In genomic region chr2:56009758-56010534, GRCh38 we compare ENCODE assay signal across 8 cellular contexts.
DNase-seq lines count a peak whose midpoint lies in the region; ATAC-seq, FAIRE-seq and TF ChIP-seq lines count a peak whose summit lies in the region.

No MANE protein-coding gene starts in this region.

- no peaks in the 10 kb centered on the region for H3K36me3 ChIP-seq in psoas muscle (ENCODE audit: insufficient read depth in 1 of 2, low read depth in 1 of 2)

- DNase-seq in A172 (ENCODE audit: low spot score) (peak; percentile 53), GM13976 (ENCODE audit: low spot score) (no peak), NCI-H748 (lab: John Stamatoyannopoulos, UW; ENCODE audit: unreplicated experiment) (peak; percentile 53), psoas muscle (no peak), GDM1 (lab: John Stamatoyannopoulos, UW) (no peak), cerebellum (ENCODE audit: low spot score) (no peak)

- H3K9me3 ChIP-seq in psoas muscle, result no peaks in the 10 kb centered on the region

- no peaks in the 10 kb centered on the region for H3K27me3 ChIP-seq in psoas muscle (ENCODE audit: insufficient read depth in 3 of 3, low read length in 2 of 3)

- no peak overlapping the region for H3K27ac ChIP-seq in psoas muscle

- peak; percentile 96 for FAIRE-seq in endometrium (lab: Jason Lieb, UNC)

- no peaks in the 10 kb centered on the region for H3K4me1 ChIP-seq in psoas muscle

- no peak overlapping the region for H3K4me3 ChIP-seq in psoas muscle

- ATAC-seq in psoas muscle (no peak), HG02798 (IDR thresholded peaks at IDR 0.05; ENCODE audit: poor library complexity, unreplicated experiment) (no peak)

- in situ Hi-C loops in GM13976 (cut with MboI; ENCODE audit: low sequenced_read_pairs, unreplicated experiment), result no loop called here

- WGBS in psoas muscle, 3 donors, result 36 to 39% (median 38%) methylated on average over 3 of the region's 3 CpGs

- peak; percentile 13 for TF ChIP-seq CTCF in GM13976 (IDR thresholded peaks at IDR 0.05; ENCODE audit: borderline replicate concordance, control extremely low read depth, extremely low read depth, insufficient read depth, missing control alignments)
- TF ChIP-seq CTCF in psoas muscle (IDR thresholded peaks at IDR 0.05), result peak; percentile 38

- intact Hi-C loops in psoas muscle (cut with DNase I), result loop anchor here in 1 of 2 donors (2.0 kb wide), 1 partner anchor 291 kb away; no protein-coding TSS in a partner anchor

Comparison
In these comparisons a context has a peak if more than half of its experiments do, and no peak if none do; other contexts are left out.
1. DNase-seq: peak in A172 (single experiment) and NCI-H748 (single experiment); none in GM13976 (single experiment), psoas muscle (0 of 2), GDM1 (single experiment) and cerebellum (single experiment).